8 cellular contexts compared by ENCODE assay signal in genomic region chrX:30674799-30675198, GRCh38.
"Had no signal": no experiment of that assay in that cellular context is flagged by ENCODE, and none has a peak within 500 bp of the region (broad histone marks: within the 10 kb centered on the region; RNA-seq: fewer than 3 reads in every experiment).

No MANE protein-coding gene starts in this region.

- H3K27ac ChIP-seq: GM23248 had no signal

- FAIRE-seq: HTR-8/SVneo had no signal

- ATAC-seq: HCT116 had no signal

- H3K36me3 ChIP-seq: HAP-1 had no signal

- H3K9me3 Mint-ChIP-seq: HFFc6, IgD-negative memory B cell had no signal

- H3K4me1 ChIP-seq: HAP-1 had no signal

- H2AFZ ChIP-seq: GM23248 had no signal

- H3K9me3 ChIP-seq: HAP-1 had no signal

- H3K4me3 ChIP-seq: GM23248, HAP-1 had no signal

- H3K27ac Mint-ChIP-seq: HFFc6, IgD-negative memory B cell had no signal

- H3K4me3 Mint-ChIP-seq: HFFc6, IgD-negative memory B cell had no signal

- DNase-seq: GM23248, GOT3, H7, HFFc6 had no signal
